ENCODE assay signal across 13 cellular contexts in the genomic region with DNA sequence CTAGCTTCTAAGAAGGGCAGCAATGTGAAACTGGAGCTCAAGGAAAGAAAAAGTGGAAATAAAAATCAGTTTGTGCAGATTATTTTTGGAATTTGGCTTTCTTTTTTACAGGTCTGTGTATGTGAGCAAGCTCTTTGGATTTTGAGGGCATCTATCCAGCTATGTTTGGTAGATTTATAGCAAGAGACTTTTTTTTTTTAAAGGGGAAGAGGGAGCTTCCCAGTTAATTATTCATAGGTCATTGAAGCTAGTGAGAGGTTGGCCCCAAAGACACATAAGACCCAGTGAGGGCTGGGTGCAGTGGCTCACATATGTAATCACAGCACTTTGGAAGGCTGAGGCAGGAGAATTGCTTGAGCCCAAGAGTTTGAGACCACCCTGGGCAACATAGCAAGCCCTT. TPM values are rescaled to one million over a fixed set of nuclear protein-coding genes. Genes with fewer than 3 reads are reported as not detected.
DNase-seq lines count a peak whose midpoint lies in the region; FAIRE-seq and TF ChIP-seq lines count a peak whose summit lies in the region.
"Had no signal": no experiment of that assay in that cellular context is flagged by ENCODE, and none has a peak within 500 bp of the region (broad histone marks: within the 10 kb centered on the region; RNA-seq: fewer than 3 reads in every experiment).

No MANE protein-coding gene starts in this region.

- peak; percentile 20 for FAIRE-seq in H54 (lab: Jason Lieb, UNC)
- no peak for FAIRE-seq in RCC 7860 (lab: Jason Lieb, UNC)
- FAIRE-seq: A204.1, frontal cortex had no signal

- H3K27ac ChIP-seq in SJSA1 (peak overlapping the region; percentile 32; the same call in 1 of the 2 replicates), right atrium auricular region (no peak overlapping the region)

- no peak for TF ChIP-seq CTCF in right atrium auricular region (IDR thresholded peaks at IDR 0.05)

- H3K36me3 ChIP-seq in SJSA1 = no peaks in the 10 kb centered on the region
- H3K36me3 ChIP-seq in right atrium auricular region = no peaks in the 10 kb centered on the region
- H3K36me3 ChIP-seq: upper lobe of left lung had no signal

- H3K4me3 ChIP-seq in SJSA1 (no peak overlapping the region), right atrium auricular region (no peak overlapping the region)
- H3K4me3 ChIP-seq: upper lobe of left lung had no signal

- H3K9me3 ChIP-seq in SJSA1 (replicated peaks) = no peaks in the 10 kb centered on the region
- no peaks in the 10 kb centered on the region for H3K9me3 ChIP-seq in right atrium auricular region
- H3K9me3 ChIP-seq: upper lobe of left lung had no signal

- no peak for TF ChIP-seq POLR2A in H54 (IDR thresholded peaks at IDR 0.05; ENCODE audit: low read depth, low read length)

- in situ Hi-C loops in ACHN (cut with HindIII; ENCODE audit: low pct_ligation_motif_present, low pct_unique_long_range_greater_than_20kb, low sequenced_read_pairs) = no loop called here

- H3K27me3 ChIP-seq in SJSA1 (replicated peaks) (no peaks in the 10 kb centered on the region), right atrium auricular region (no peaks in the 10 kb centered on the region)
- H3K27me3 ChIP-seq: upper lobe of left lung had no signal

- peaks cover 37% of the 10 kb centered on the region for H3K4me1 ChIP-seq in SJSA1 (replicated peaks)
- H3K4me1 ChIP-seq in right atrium auricular region = peaks cover 0 to 2% of the 10 kb centered on the region in 2 donors

- DNase-seq in ACHN (peak; percentile 43), H54 (ENCODE audit: insufficient read length, low spot score) (no peak), SJSA1 (ENCODE audit: low read depth in 1 of 2, low spot score in 2 of 2) (no peak), kidney glomerular epithelial cell (lab: John Stamatoyannopoulos, UW) (peak; percentile 64), RCC 7860 (ENCODE audit: low spot score) (no peak), right atrium auricular region (ENCODE audit: low spot score) (no peak)
- no peak for DNase-seq in stimulated activated CD4-positive, alpha-beta T cell treated with anti-CD3 and anti-CD28 coated beads, Interleukin-15, amount 100 ng/mL, for 24 hours
- no peak for DNase-seq in activated T-cell treated with anti-CD3 and anti-CD28 coated beads, Interleukin-2, amount 50 U/mL, for 48 hours
- DNase-seq: NCI-H2171 treated with DMSO at 0.1 percent for 48 hours, upper lobe of left lung had no signal

RNA-seq across cellular contexts. Expression of gene COLEC12, which starts 24.0 kb away (rescaled TPM):
- total RNA-seq in SJSA1 (2014; rRNA removed; shearing (Covaris generic)) = 58.8 and 111 TPM in 2 replicates
- 10 to 100 TPM; 10.9 to 15.3 TPM for total RNA-seq in right atrium auricular region

RNA-seq across cellular contexts. Expression of gene CETN1, which starts 55.7 kb away (rescaled TPM):
- total RNA-seq in SJSA1 (2014; rRNA removed; shearing (Covaris generic)) = not detected in 2 replicates
- not detected for total RNA-seq in right atrium auricular region
- total RNA-seq: frontal cortex, mammary epithelial cell, upper lobe of left lung had no signal

Comparison
In these comparisons a context has a peak if more than half of its experiments do, and no peak if none do; other contexts are left out.
1. DNase-seq: peak in ACHN (single experiment) and kidney glomerular epithelial cell (single experiment); none in H54 (single experiment), SJSA1 (0 of 2), RCC 7860 (single experiment), right atrium auricular region (single experiment), stimulated activated CD4-positive, alpha-beta T cell treated with anti-CD3 and anti-CD28 coated beads, Interleukin-15, amount 100 ng/mL, for 24 hours (single experiment) and activated T-cell treated with anti-CD3 and anti-CD28 coated beads, Interleukin-2, amount 50 U/mL, for 48 hours (0 of 2).